In the genomic region with DNA sequence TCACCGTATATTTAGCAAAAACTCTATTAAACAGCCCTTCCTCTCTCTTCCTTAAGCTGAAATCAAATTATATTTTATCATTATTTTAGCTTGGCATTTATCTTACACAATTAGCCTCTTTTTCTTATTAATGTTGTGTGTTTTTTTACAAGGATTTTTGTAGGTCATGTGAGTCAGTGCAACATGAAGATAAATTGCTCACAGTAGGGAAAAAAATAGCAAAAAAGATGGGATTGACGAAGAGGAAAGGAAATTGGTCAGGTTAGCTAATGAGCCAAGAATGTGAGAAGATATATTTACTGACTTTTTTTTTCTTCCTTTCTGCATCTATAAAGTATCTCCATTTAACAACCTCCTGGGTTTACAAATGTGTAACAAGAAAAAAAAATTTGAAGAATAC, we compare ENCODE assay signal across 25 cellular contexts.
DNase-seq lines count a peak whose midpoint lies in the region; FAIRE-seq and TF ChIP-seq lines count a peak whose summit lies in the region.
"Had no signal": no experiment of that assay in that cellular context is flagged by ENCODE, and none has a peak within 500 bp of the region (broad histone marks: within the 10 kb centered on the region; RNA-seq: fewer than 3 reads in every experiment).

No MANE protein-coding gene starts in this region.

- H3K4me2 ChIP-seq in astrocyte (ENCODE audit: low read length) (peak overlapping the region; percentile 11), trophoblast cell (ENCODE audit: low read length) (no peak overlapping the region)
- H3K4me2 ChIP-seq: A549 had no signal

- H3K79me1 ChIP-seq in trophoblast cell (ENCODE audit: low read length) = no peaks in the 10 kb centered on the region

- H3K36me3 ChIP-seq in astrocyte (ENCODE audit: insufficient read depth, low read length) (no peaks in the 10 kb centered on the region), trophoblast cell (ENCODE audit: control insufficient read depth in 1 of 2, insufficient read depth in 2 of 2, low read length in 2 of 2) (no peaks in the 10 kb centered on the region)
- H3K36me3 ChIP-seq: ascending aorta, Peyer's patch, WERI-Rb-1 had no signal

- H3K4ac ChIP-seq in trophoblast cell (ENCODE audit: low read depth, low read length) = no peak overlapping the region

- H2BK5ac ChIP-seq in trophoblast cell (ENCODE audit: low read depth, low read length, poor library complexity) = no peak overlapping the region

- no peak overlapping the region for H2BK12ac ChIP-seq in trophoblast cell (ENCODE audit: low read length)

- TF ChIP-seq CTCF in AG09309 (IDR thresholded peaks at IDR 0.05; ENCODE audit: control insufficient read depth, insufficient read depth, low read depth, low read length, missing control alignments) (no peak), HFFc6 (IDR thresholded peaks at IDR 0.05) (no peak), astrocyte (IDR thresholded peaks at IDR 0.05; ENCODE audit: insufficient read depth, low read depth, low read length) (no peak), GM13977 (IDR thresholded peaks at IDR 0.05; ENCODE audit: extremely low read depth, insufficient read depth, missing control alignments) (no peak)

- H3K27ac ChIP-seq in astrocyte (ENCODE audit: low read depth, low read length) (no peak overlapping the region), trophoblast cell (ENCODE audit: low read depth, low read length) (no peak overlapping the region)
- H3K27ac ChIP-seq: A549, ascending aorta, Peyer's patch, WERI-Rb-1 had no signal

- H3K27me3 ChIP-seq in astrocyte (ENCODE audit: insufficient read depth, low read length) (no peaks in the 10 kb centered on the region), trophoblast cell (ENCODE audit: insufficient read depth, low read length) (no peaks in the 10 kb centered on the region)
- H3K27me3 ChIP-seq: ascending aorta, Peyer's patch had no signal

- H3K27ac Mint-ChIP-seq in HFFc6 = peak overlapping the region; percentile 42
- H3K27ac Mint-ChIP-seq in astrocyte (ENCODE audit: unreplicated experiment) = peak overlapping the region; percentile 89
- H3K27ac Mint-ChIP-seq: activated naive CD4-positive, alpha-beta T cell treated with anti-CD3 and anti-CD28 coated beads, Interleukin-2, amount 50 U/mL, for 72 hours; activated T-helper 17 cell treated with anti-CD3 and anti-CD28 coated beads, Interleukin-2, amount 50 U/mL, for 72 hours; type B pancreatic cell had no signal

- H3K9ac ChIP-seq in astrocyte (ENCODE audit: low read length) (no peak overlapping the region), trophoblast cell (ENCODE audit: low read length) (no peak overlapping the region)

- H2AK5ac ChIP-seq in trophoblast cell (ENCODE audit: low read length) = no peak overlapping the region

- no peak overlapping the region for H2AFZ ChIP-seq in astrocyte (ENCODE audit: low read depth, low read length)
- no peak overlapping the region for H2AFZ ChIP-seq in trophoblast cell (ENCODE audit: insufficient read depth, low read length, poor library complexity)

- no CpG with 5 or more reads among the region's 2 CpGs for WGBS in trophoblast cell (ENCODE audit: extremely low coverage, insufficient coverage, insufficient read length)

- H3K23ac ChIP-seq in trophoblast cell (ENCODE audit: low read length) = no peak overlapping the region

- H4K91ac ChIP-seq in trophoblast cell (ENCODE audit: low read depth, low read length) = no peak overlapping the region

- H3K9me3 Mint-ChIP-seq in HFFc6 (no peaks in the 10 kb centered on the region), astrocyte (ENCODE audit: unreplicated experiment) (no peaks in the 10 kb centered on the region)
- H3K9me3 Mint-ChIP-seq: type B pancreatic cell had no signal

- H3K9me3 ChIP-seq in astrocyte (ENCODE audit: insufficient read depth, low read depth, low read length) = no peaks in the 10 kb centered on the region
- H3K9me3 ChIP-seq in trophoblast cell (ENCODE audit: insufficient read depth, low read depth, low read length) = no peaks in the 10 kb centered on the region
- H3K9me3 ChIP-seq: A549, ascending aorta, Peyer's patch had no signal

- H3K18ac ChIP-seq in trophoblast cell (ENCODE audit: low read length) = no peak overlapping the region

- H4K8ac ChIP-seq in trophoblast cell (ENCODE audit: low read depth, low read length) = no peak overlapping the region

- H3K14ac ChIP-seq in trophoblast cell (ENCODE audit: low read length) = no peak overlapping the region

- H3K4me1 Mint-ChIP-seq in HFFc6 (ENCODE audit: low read depth) (peaks cover 67% of the 10 kb centered on the region), astrocyte (ENCODE audit: low read depth, unreplicated experiment) (peaks cover 46% of the 10 kb centered on the region)
- H3K4me1 Mint-ChIP-seq: activated T-helper 17 cell treated with anti-CD3 and anti-CD28 coated beads, Interleukin-2, amount 50 U/mL, for 72 hours had no signal

- H3K4me3 Mint-ChIP-seq in HFFc6 = peak overlapping the region; percentile 20
- no peak overlapping the region for H3K4me3 Mint-ChIP-seq in astrocyte (ENCODE audit: unreplicated experiment)
- H3K4me3 Mint-ChIP-seq: activated T-helper 17 cell treated with anti-CD3 and anti-CD28 coated beads, Interleukin-2, amount 50 U/mL, for 72 hours; type B pancreatic cell had no signal

- H3K27me3 Mint-ChIP-seq in HFFc6 (ENCODE audit: insufficient read depth) (no peaks in the 10 kb centered on the region), astrocyte (ENCODE audit: low read depth, unreplicated experiment) (no peaks in the 10 kb centered on the region)
- H3K27me3 Mint-ChIP-seq: activated T-helper 17 cell treated with anti-CD3 and anti-CD28 coated beads, Interleukin-2, amount 50 U/mL, for 72 hours; type B pancreatic cell had no signal

- no peak overlapping the region for H4K12ac ChIP-seq in trophoblast cell (ENCODE audit: low read depth, low read length)

- H3K4me3 ChIP-seq in AG09309 (ENCODE audit: control insufficient read depth, low read depth, low read length) = no peak overlapping the region
- H3K4me3 ChIP-seq in astrocyte (ENCODE audit: insufficient read depth, low read depth, low read length) = no peak overlapping the region
- H3K4me3 ChIP-seq in trophoblast cell (ENCODE audit: low read depth, low read length) = no peak overlapping the region
- H3K4me3 ChIP-seq: A549, ascending aorta, GM12878, Peyer's patch had no signal

- H3K4me1 ChIP-seq in astrocyte (ENCODE audit: insufficient read depth, low read length) (peaks cover 8% of the 10 kb centered on the region), trophoblast cell (ENCODE audit: control insufficient read depth in 1 of 2, insufficient read depth in 2 of 2, low read length in 2 of 2) (no peaks in the 10 kb centered on the region)
- H3K4me1 ChIP-seq: A549, ascending aorta, Peyer's patch had no signal

- H3K36me3 Mint-ChIP-seq in HFFc6 (ENCODE audit: low read depth) (no peaks in the 10 kb centered on the region), astrocyte (ENCODE audit: low read depth, unreplicated experiment) (no peaks in the 10 kb centered on the region)
- H3K36me3 Mint-ChIP-seq: type B pancreatic cell had no signal

- in situ Hi-C loops in GM13977 (cut with MboI; ENCODE audit: low pct_unique_long_range_greater_than_20kb, low sequenced_read_pairs, unreplicated experiment) = no loop called here

- H3K79me2 ChIP-seq in astrocyte (ENCODE audit: insufficient read depth, low read length) = no peaks in the 10 kb centered on the region
- no peaks in the 10 kb centered on the region for H3K79me2 ChIP-seq in trophoblast cell (ENCODE audit: control insufficient read depth, insufficient read depth, low read length, poor library complexity)

- DNase-seq in AG09309 (ENCODE audit: low read depth) (peak; percentile 41), HFFc6 (peak; percentile 60), astrocyte (ENCODE audit: low read depth) (peak; percentile 71), iris pigment epithelial cell (ENCODE audit: low read depth) (peak; percentile 37), Ammon's horn (ENCODE audit: low spot score) (no peak), trophoblast cell (no peak), GM13977 (ENCODE audit: low spot score) (no peak)
- DNase-seq in activated CD4-positive, CD25-positive, alpha-beta regulatory T cell treated with anti-CD3 and anti-CD28 coated beads, Interleukin-2, amount 50 U/mL, for 72 hours = no peak
- DNase-seq: effector CD4-positive, alpha-beta T cell; erythroblast; GF-D8; NCI-H1417; NCI-H510A; NK-92 treated with Interleukin-12 subunit alpha and Interleukin-12 subunit beta, amount 100 ng/mL, for 24 hours; nucleus accumbens; Peyer's patch; stimulated activated CD4-positive, alpha-beta T cell treated with anti-CD3 and anti-CD28 coated beads, Interleukin-4, amount 100 ng/mL, for 4 hours; stimulated activated naive CD8-positive, alpha-beta T cell treated with anti-CD3 and anti-CD28 coated beads, Interleukin-15, Interleukin-2, amounts not matched to agents 100 U/mL and 50 U/mL, for 24 hours; WERI-Rb-1 had no signal

- H2BK120ac ChIP-seq in trophoblast cell (ENCODE audit: insufficient read depth, low read length, poor library complexity) = no peak overlapping the region

- H4K20me1 ChIP-seq in astrocyte (ENCODE audit: insufficient read depth, low read length) = no peaks in the 10 kb centered on the region

- no peak for FAIRE-seq in astrocyte (lab: Jason Lieb, UNC)
- FAIRE-seq: A549 had no signal

Comparison
In these comparisons a context has a peak if more than half of its experiments do, and no peak if none do; other contexts are left out.
1. DNase-seq: peak in AG09309 (single experiment), HFFc6 (single experiment), astrocyte (single experiment) and iris pigment epithelial cell (single experiment); none in Ammon's horn (single experiment), trophoblast cell (0 of 2), GM13977 (single experiment) and activated CD4-positive, CD25-positive, alpha-beta regulatory T cell treated with anti-CD3 and anti-CD28 coated beads, Interleukin-2, amount 50 U/mL, for 72 hours (single experiment).